ENCODE assay signal across 16 cellular contexts in genomic region chr15:78012643-78013077, GRCh38.
DNase-seq lines count a peak whose midpoint lies in the region; ATAC-seq and TF ChIP-seq lines count a peak whose summit lies in the region.
"Had no signal": no experiment of that assay in that cellular context is flagged by ENCODE, and none has a peak within 500 bp of the region (broad histone marks: within the 10 kb centered on the region; RNA-seq: fewer than 3 reads in every experiment).

No MANE protein-coding gene starts in this region.

- peak; percentile 60 for ATAC-seq in RWPE2 (ENCODE audit: low read depth)
- ATAC-seq in omental fat pad (ENCODE audit: low FRiP score): peak; percentile 78
- ATAC-seq in GM18505 (IDR thresholded peaks at IDR 0.05; ENCODE audit: unreplicated experiment): no peak
- ATAC-seq: natural killer cell treated with Interleukin-12 subunit alpha and Interleukin-12 subunit beta and Interleukin-15 and Interleukin-18, amount 100 ng/mL, for 72 hours had no signal

- peaks cover 35% of the 10 kb centered on the region for H3K4me1 ChIP-seq in RWPE2 (ENCODE audit: insufficient read depth, poor library complexity, severe bottlenecking)
- H3K4me1 ChIP-seq in hepatocyte (ENCODE audit: insufficient read depth): peaks cover 17% of the 10 kb centered on the region
- no peaks in the 10 kb centered on the region for H3K4me1 ChIP-seq in smooth muscle cell (ENCODE audit: low read depth)
- H3K4me1 ChIP-seq in endodermal cell (ENCODE audit: control insufficient read depth, insufficient read depth, low read length): no peaks in the 10 kb centered on the region

- H3K9me3 ChIP-seq in RWPE2 (ENCODE audit: severe bottlenecking) (no peaks in the 10 kb centered on the region), hepatocyte (ENCODE audit: low read depth) (no peaks in the 10 kb centered on the region), smooth muscle cell (replicated peaks; ENCODE audit: low read depth) (no peaks in the 10 kb centered on the region), endodermal cell (ENCODE audit: control insufficient read depth, low read length) (no peaks in the 10 kb centered on the region)

- H3K4me3 Mint-ChIP-seq in Calu3 (ENCODE audit: low read depth, unreplicated experiment) (peak overlapping the region; percentile 28), endodermal cell (no peak overlapping the region)
- H3K4me3 Mint-ChIP-seq: activated naive CD4-positive, alpha-beta T cell treated with anti-CD3 and anti-CD28 coated beads, Interleukin-2, amount 10 ng/mL, durations not matched to agents 7 days and 5 days; natural killer cell treated with Interleukin-12 subunit alpha and Interleukin-12 subunit beta and Interleukin-15 and Interleukin-18, amount 100 ng/mL, for 72 hours had no signal

- peak; percentile 73 for DNase-seq in Calu3
- peak; percentile 79 for DNase-seq in RWPE2 (ENCODE audit: low spot score)
- DNase-seq in hepatocyte (ENCODE audit: low spot score): peak; percentile 80
- no peak for DNase-seq in omental fat pad (ENCODE audit: low spot score)
- no peak for DNase-seq in smooth muscle cell (lab: John Stamatoyannopoulos, UW; ENCODE audit: unreplicated experiment)
- no peak for DNase-seq in endodermal cell
- DNase-seq in coronary artery (ENCODE audit: low spot score): no peak
- DNase-seq: activated CD4-positive, CD25-positive, alpha-beta regulatory T cell treated with anti-CD3 and anti-CD28 coated beads, Interleukin-2, amount 50 U/mL, for 72 hours; activated naive CD4-positive, alpha-beta T cell treated with anti-CD3 and anti-CD28 coated beads, Interleukin-2, amount 10 ng/mL, durations not matched to agents 7 days and 5 days; brain microvascular endothelial cell; EL; hippocampal formation; Karpas-422; SHP77 treated with DMSO at 0.1 percent for 48 hours had no signal

- H3K79me2 ChIP-seq in hepatocyte (peaks cover 18% of the 10 kb centered on the region), smooth muscle cell (ENCODE audit: low read depth) (no peaks in the 10 kb centered on the region)

- peak overlapping the region; percentile 47 for H3K4me2 ChIP-seq in hepatocyte
- no peak overlapping the region for H3K4me2 ChIP-seq in smooth muscle cell

- WGBS in hepatocyte (ENCODE audit: low lambda C conversion rate, missing lambda C conversion rate): 57% methylated on average over 8 of the region's 8 CpGs
- 97% methylated on average over 8 of the region's 8 CpGs for WGBS in smooth muscle cell (ENCODE audit: low lambda C conversion rate)
- WGBS in endodermal cell (ENCODE audit: insufficient coverage in 1 of 2, insufficient read length in 1 of 2), 2 experiments: 94 to 96% methylated on average over 7 to 8 of the region's 8 CpGs

- H3K36me3 ChIP-seq in RWPE2 (ENCODE audit: low read depth) (peaks cover 85% of the 10 kb centered on the region), hepatocyte (replicated peaks; ENCODE audit: insufficient read depth, low read depth) (no peaks in the 10 kb centered on the region), smooth muscle cell (ENCODE audit: low read depth) (peaks cover 12% of the 10 kb centered on the region), endodermal cell (ENCODE audit: control insufficient read depth, insufficient read depth, low read length) (no peaks in the 10 kb centered on the region)

- H3K27me3 ChIP-seq in RWPE2 (ENCODE audit: insufficient read depth, poor library complexity, severe bottlenecking): no peaks in the 10 kb centered on the region
- no peaks in the 10 kb centered on the region for H3K27me3 ChIP-seq in hepatocyte
- H3K27me3 ChIP-seq in smooth muscle cell (ENCODE audit: low read depth): no peaks in the 10 kb centered on the region
- H3K27me3 ChIP-seq in endodermal cell (ENCODE audit: control insufficient read depth, insufficient read depth, low read length, poor library complexity, severe bottlenecking): no peaks in the 10 kb centered on the region
- H3K27me3 ChIP-seq: brain microvascular endothelial cell had no signal

- H3K27ac Mint-ChIP-seq in Calu3 (ENCODE audit: unreplicated experiment) (peak overlapping the region; percentile 64), endodermal cell (no peak overlapping the region)
- H3K27ac Mint-ChIP-seq: activated naive CD4-positive, alpha-beta T cell treated with anti-CD3 and anti-CD28 coated beads, Interleukin-2, amount 10 ng/mL, durations not matched to agents 7 days and 5 days; natural killer cell treated with Interleukin-12 subunit alpha and Interleukin-12 subunit beta and Interleukin-15 and Interleukin-18, amount 100 ng/mL, for 72 hours had no signal

- H3F3A ChIP-seq in smooth muscle cell (ENCODE audit: low read depth): no peaks in the 10 kb centered on the region

- H4K20me1 ChIP-seq in hepatocyte (ENCODE audit: insufficient read depth, poor library complexity, severe bottlenecking) (no peaks in the 10 kb centered on the region), smooth muscle cell (ENCODE audit: low read depth) (peaks cover 14% of the 10 kb centered on the region)

- no peak overlapping the region for H3K4me3 ChIP-seq in RWPE2 (ENCODE audit: severe bottlenecking)
- H3K4me3 ChIP-seq in hepatocyte: no peak overlapping the region
- no peak overlapping the region for H3K4me3 ChIP-seq in smooth muscle cell
- no peak overlapping the region for H3K4me3 ChIP-seq in endodermal cell (ENCODE audit: low read length)
- no peak overlapping the region for H3K4me3 ChIP-seq in coronary artery

- intact Hi-C loops in Calu3 (cut with micrococcal nuclease; ENCODE audit: unreplicated experiment): no loop called here

- H3K9ac ChIP-seq in smooth muscle cell (ENCODE audit: low read depth) (no peak overlapping the region), endodermal cell (ENCODE audit: extremely low read depth, low read length, poor library complexity, severe bottlenecking) (no peak overlapping the region)

- H3K27ac ChIP-seq in RWPE2 (ENCODE audit: poor library complexity, severe bottlenecking) (peak overlapping the region; percentile 87), hepatocyte (peak overlapping the region; percentile 78), smooth muscle cell (ENCODE audit: low read depth) (no peak overlapping the region), endodermal cell (ENCODE audit: low read depth, low read length) (no peak overlapping the region), coronary artery (no peak overlapping the region)
- H3K27ac ChIP-seq: brain microvascular endothelial cell had no signal

- H3K27me3 Mint-ChIP-seq in Calu3 (ENCODE audit: unreplicated experiment): no peaks in the 10 kb centered on the region
- H3K27me3 Mint-ChIP-seq in endodermal cell (ENCODE audit: insufficient read depth): no peaks in the 10 kb centered on the region
- H3K27me3 Mint-ChIP-seq: activated naive CD4-positive, alpha-beta T cell treated with anti-CD3 and anti-CD28 coated beads, Interleukin-2, amount 10 ng/mL, durations not matched to agents 7 days and 5 days; natural killer cell treated with Interleukin-12 subunit alpha and Interleukin-12 subunit beta and Interleukin-15 and Interleukin-18, amount 100 ng/mL, for 72 hours had no signal

- no peaks in the 10 kb centered on the region for H3K9me2 ChIP-seq in hepatocyte (replicated peaks; ENCODE audit: insufficient read depth)

- no peak for TF ChIP-seq POLR2A in GM18505 (IDR thresholded peaks at IDR 0.05; ENCODE audit: borderline replicate concordance, extremely low read depth, insufficient read depth, insufficient read length)

- H3K36me3 Mint-ChIP-seq in Calu3 (ENCODE audit: insufficient read depth, unreplicated experiment) (peaks cover 21% of the 10 kb centered on the region), endodermal cell (ENCODE audit: low read depth) (peaks cover 11% of the 10 kb centered on the region)

- H3K9me3 Mint-ChIP-seq in Calu3 (ENCODE audit: low read depth, unreplicated experiment) (no peaks in the 10 kb centered on the region), endodermal cell (no peaks in the 10 kb centered on the region)
- H3K9me3 Mint-ChIP-seq: activated naive CD4-positive, alpha-beta T cell treated with anti-CD3 and anti-CD28 coated beads, Interleukin-2, amount 10 ng/mL, durations not matched to agents 7 days and 5 days; natural killer cell treated with Interleukin-12 subunit alpha and Interleukin-12 subunit beta and Interleukin-15 and Interleukin-18, amount 100 ng/mL, for 72 hours had no signal

- no peak for TF ChIP-seq CTCF in Calu3 (IDR thresholded peaks at IDR 0.05; ENCODE audit: unreplicated experiment)
- no peak for TF ChIP-seq CTCF in RWPE2 (IDR thresholded peaks at IDR 0.05; ENCODE audit: poor library complexity, severe bottlenecking)
- no peak for TF ChIP-seq CTCF in hepatocyte (IDR thresholded peaks at IDR 0.05; ENCODE audit: poor library complexity)
- TF ChIP-seq CTCF in omental fat pad (IDR thresholded peaks at IDR 0.05): no peak
- no peak for TF ChIP-seq CTCF in smooth muscle cell (IDR thresholded peaks at IDR 0.05; ENCODE audit: borderline replicate concordance, insufficient read depth, poor library complexity, severe bottlenecking)
- no peak for TF ChIP-seq CTCF in endodermal cell (conservative IDR thresholded peaks at IDR 0.05)
- no peak for TF ChIP-seq CTCF in coronary artery (IDR thresholded peaks at IDR 0.05)

- peaks cover 33% of the 10 kb centered on the region for H3K4me1 Mint-ChIP-seq in Calu3 (ENCODE audit: low read depth, unreplicated experiment)
- peaks cover 2% of the 10 kb centered on the region for H3K4me1 Mint-ChIP-seq in endodermal cell

- H2AFZ ChIP-seq in hepatocyte (no peak overlapping the region), smooth muscle cell (ENCODE audit: low read depth) (no peak overlapping the region)

- BruUV-seq in Calu3 (replicated peaks; lab: Mats Ljungman, UMichigan): no TSS peak

- CTCF ChIA-PET in Calu3 (lab: Charles Lee): interaction anchor here (0.9 to 1.0 kb wide), 2 partner anchors 19 to 137 kb away, joined by 3 to 4 read pairs; partner anchors contain the start of gene IDH3A

Comparison
In these comparisons a context has a peak if more than half of its experiments do, and no peak if none do; other contexts are left out.
1. DNase-seq: peak in Calu3 (single experiment), RWPE2 (single experiment) and hepatocyte (single experiment); none in omental fat pad (single experiment), smooth muscle cell (single experiment), endodermal cell (single experiment) and coronary artery (single experiment).
2. H3K27ac ChIP-seq: peak in RWPE2 (single experiment) and hepatocyte (single experiment); none in smooth muscle cell (single experiment), endodermal cell (single experiment) and coronary artery (0 of 2).